22 cellular contexts compared by ENCODE assay signal in genomic region chr2:233707979-233708644, GRCh38. TPM values are rescaled to one million over a fixed set of nuclear protein-coding genes. Genes with fewer than 3 reads are reported as not detected.
DNase-seq lines count a peak whose midpoint lies in the region; ATAC-seq lines count a peak whose summit lies in the region.
"Had no signal": no experiment of that assay in that cellular context is flagged by ENCODE, and none has a peak within 500 bp of the region (broad histone marks: within the 10 kb centered on the region; RNA-seq: fewer than 3 reads in every experiment).

No MANE protein-coding gene starts in this region.

- H3K27ac ChIP-seq in mesenchymal stem cell (ENCODE audit: low read length, poor library complexity, severe bottlenecking): no peak overlapping the region
- H3K27ac ChIP-seq: colonic mucosa, heart left ventricle had no signal

- no peak overlapping the region for H2AK5ac ChIP-seq in mesenchymal stem cell (ENCODE audit: low read length, severe bottlenecking)

- H3K36me3 ChIP-seq in mesenchymal stem cell (ENCODE audit: control insufficient read depth in 1 of 2, insufficient read depth in 2 of 2, low read depth in 1 of 2, low read length in 2 of 2): no peaks in the 10 kb centered on the region
- H3K36me3 ChIP-seq: colonic mucosa, HAP-1, heart left ventricle had no signal

- DNase-seq in ELR (ENCODE audit: low read depth): peak; percentile 19
- DNase-seq in RPMI7951 (ENCODE audit: low read depth): peak; percentile 50
- peak; percentile 28 for DNase-seq in dermis blood vessel endothelial cell
- peak; percentile 10 for DNase-seq in mesenchymal stem cell
- DNase-seq in activated CD4-positive, alpha-beta memory T cell treated with anti-CD3 and anti-CD28 coated beads, Interleukin-2, amount 10 ng/mL, durations not matched to agents 7 days and 5 days: no peak
- DNase-seq: activated CD4-positive, alpha-beta T cell treated with anti-CD3 and anti-CD28 coated beads for 4 hours; activated CD8-positive, alpha-beta memory T cell treated with anti-CD3 and anti-CD28 coated beads, Interleukin-2, amount 50 U/mL, for 4 hours; activated gamma-delta T cell; colonic mucosa; heart left ventricle; islet precursor cell; natural killer cell; NCI-H1048; NCI-H748 treated with DMSO at 0.1 percent for 48 hours; OCI-M1; SW 1271 had no signal

- H3K9me3 Mint-ChIP-seq in activated CD4-positive, alpha-beta memory T cell treated with anti-CD3 and anti-CD28 coated beads, Interleukin-2, amount 10 ng/mL, durations not matched to agents 7 days and 5 days: no peaks in the 10 kb centered on the region
- H3K9me3 Mint-ChIP-seq: natural killer cell had no signal

- H3K4me3 Mint-ChIP-seq in activated CD4-positive, alpha-beta memory T cell treated with anti-CD3 and anti-CD28 coated beads, Interleukin-2, amount 10 ng/mL, durations not matched to agents 7 days and 5 days: no peak overlapping the region
- H3K4me3 Mint-ChIP-seq: natural killer cell had no signal

- no peak overlapping the region for H3K23ac ChIP-seq in mesenchymal stem cell (ENCODE audit: low read length in 2 of 2)

- no peaks in the 10 kb centered on the region for H3K4me1 Mint-ChIP-seq in activated CD4-positive, alpha-beta memory T cell treated with anti-CD3 and anti-CD28 coated beads, Interleukin-2, amount 10 ng/mL, durations not matched to agents 7 days and 5 days
- H3K4me1 Mint-ChIP-seq: natural killer cell had no signal

- CTCF ChIA-PET in activated CD4-positive, alpha-beta memory T cell treated with anti-CD3 and anti-CD28 coated beads, Interleukin-2, amount 10 ng/mL, durations not matched to agents 7 days and 5 days (lab: Charles Lee): interaction anchor here (1.3 kb wide), 1 partner anchor 8 kb away, joined by 5 read pairs; no protein-coding TSS in a partner anchor

- H2BK5ac ChIP-seq in mesenchymal stem cell (ENCODE audit: low read depth, low read length, poor library complexity, severe bottlenecking): no peak overlapping the region

- WGBS in mesenchymal stem cell: 76% methylated on average over 8 of the region's 10 CpGs

- H2BK12ac ChIP-seq in mesenchymal stem cell (ENCODE audit: low read length in 2 of 2): no peak overlapping the region

- ATAC-seq in HG03039 (IDR thresholded peaks at IDR 0.05; ENCODE audit: unreplicated experiment) (no peak), GM19351 (IDR thresholded peaks at IDR 0.05; ENCODE audit: unreplicated experiment) (no peak), GM21447 (IDR thresholded peaks at IDR 0.05; ENCODE audit: unreplicated experiment) (no peak)
- ATAC-seq: heart left ventricle, natural killer cell had no signal

- H2BK120ac ChIP-seq in mesenchymal stem cell (ENCODE audit: low read depth, low read length): no peak overlapping the region

- H2BK15ac ChIP-seq in mesenchymal stem cell (ENCODE audit: low read depth, poor library complexity, severe bottlenecking): no peak overlapping the region

- H3K14ac ChIP-seq in mesenchymal stem cell (ENCODE audit: low read length in 2 of 2): no peak overlapping the region

- no peak overlapping the region for H3K4me2 ChIP-seq in mesenchymal stem cell (ENCODE audit: low read length, poor library complexity, severe bottlenecking)

- no peak overlapping the region for H3K4me3 ChIP-seq in mesenchymal stem cell (ENCODE audit: insufficient read depth in 1 of 2, low read depth in 1 of 2, low read length in 2 of 2)
- H3K4me3 ChIP-seq: colonic mucosa, HAP-1, heart left ventricle had no signal

- no peaks in the 10 kb centered on the region for H3K9me3 ChIP-seq in mesenchymal stem cell (ENCODE audit: control insufficient read depth, low read length)
- H3K9me3 ChIP-seq: colonic mucosa, HAP-1 had no signal

- no peak overlapping the region for H4K91ac ChIP-seq in mesenchymal stem cell (ENCODE audit: low read length)

- no peaks in the 10 kb centered on the region for H3K79me1 ChIP-seq in mesenchymal stem cell (replicated peaks; ENCODE audit: low read length, poor library complexity, severe bottlenecking)

- no peak overlapping the region for H3K27ac Mint-ChIP-seq in activated CD4-positive, alpha-beta memory T cell treated with anti-CD3 and anti-CD28 coated beads, Interleukin-2, amount 10 ng/mL, durations not matched to agents 7 days and 5 days
- H3K27ac Mint-ChIP-seq: natural killer cell, progenitor cell of endocrine pancreas had no signal

- no peak overlapping the region for H3K9ac ChIP-seq in mesenchymal stem cell (ENCODE audit: low read length)

- H3K36me3 Mint-ChIP-seq in activated CD4-positive, alpha-beta memory T cell treated with anti-CD3 and anti-CD28 coated beads, Interleukin-2, amount 10 ng/mL, durations not matched to agents 7 days and 5 days (ENCODE audit: low read depth): no peaks in the 10 kb centered on the region

- H3K18ac ChIP-seq in mesenchymal stem cell (ENCODE audit: low read depth in 1 of 2, low read length in 2 of 2): no peak overlapping the region

- peaks cover 11% of the 10 kb centered on the region for H3K4me1 ChIP-seq in mesenchymal stem cell (ENCODE audit: control insufficient read depth, insufficient read depth, low read depth, low read length)
- H3K4me1 ChIP-seq: colonic mucosa, heart left ventricle had no signal

- no peak overlapping the region for H2AFZ ChIP-seq in mesenchymal stem cell (ENCODE audit: low read depth, low read length)

- POLR2A ChIA-PET in activated CD4-positive, alpha-beta memory T cell treated with anti-CD3 and anti-CD28 coated beads, Interleukin-2, amount 10 ng/mL, durations not matched to agents 7 days and 5 days (lab: Charles Lee): interaction anchor here (0.6 kb wide), 1 partner anchor 727 kb away, joined by 3 read pairs; no protein-coding TSS in a partner anchor

- peaks cover 29% of the 10 kb centered on the region for H3K27me3 Mint-ChIP-seq in activated CD4-positive, alpha-beta memory T cell treated with anti-CD3 and anti-CD28 coated beads, Interleukin-2, amount 10 ng/mL, durations not matched to agents 7 days and 5 days
- H3K27me3 Mint-ChIP-seq: progenitor cell of endocrine pancreas had no signal

- peaks cover 0 to 6% of the 10 kb centered on the region in 2 experiments for H3K27me3 ChIP-seq in mesenchymal stem cell (ENCODE audit: control insufficient read depth in 1 of 2, insufficient read depth in 1 of 2, low read length in 2 of 2)
- H3K27me3 ChIP-seq: colonic mucosa had no signal

- no peak overlapping the region for H3K4ac ChIP-seq in mesenchymal stem cell (ENCODE audit: low read depth in 1 of 2, low read length in 2 of 2)

- H4K8ac ChIP-seq in mesenchymal stem cell (ENCODE audit: low read length): no peak overlapping the region

RNA-seq across cellular contexts. Expression of gene UGT1A5, which starts 4.6 kb away (rescaled TPM):
- total RNA-seq in RPMI7951 (2014; rRNA removed; shearing (Covaris generic)): not detected in 2 replicates
- not detected in 2 replicates for total RNA-seq in dermis blood vessel endothelial cell
- polyA plus RNA-seq in mesenchymal stem cell (2013, experiment 1 of 2): not detected
- not detected for polyA plus RNA-seq in mesenchymal stem cell (2013, experiment 2 of 2)
- total RNA-seq in activated CD4-positive, alpha-beta memory T cell treated with anti-CD3 and anti-CD28 coated beads, Interleukin-2, amount 10 ng/mL, durations not matched to agents 7 days and 5 days: not detected
- total RNA-seq: heart left ventricle, natural killer cell, progenitor cell of endocrine pancreas, temporal lobe had no signal
- polyA plus RNA-seq: heart left ventricle had no signal

RNA-seq across cellular contexts. Expression of gene UGT1A4, which starts 10.4 kb away (rescaled TPM):
- total RNA-seq in RPMI7951 (2014; rRNA removed; shearing (Covaris generic)): 0.12 TPM in 1 of 2 replicates, not detected in the other
- total RNA-seq in dermis blood vessel endothelial cell: 0.09 TPM in 1 of 2 replicates, not detected in the other
- polyA plus RNA-seq in mesenchymal stem cell (2013, experiment 1 of 2): not detected
- not detected for polyA plus RNA-seq in mesenchymal stem cell (2013, experiment 2 of 2)
- not detected for total RNA-seq in activated CD4-positive, alpha-beta memory T cell treated with anti-CD3 and anti-CD28 coated beads, Interleukin-2, amount 10 ng/mL, durations not matched to agents 7 days and 5 days
- total RNA-seq: heart left ventricle, natural killer cell, progenitor cell of endocrine pancreas, temporal lobe had no signal
- polyA plus RNA-seq: heart left ventricle had no signal

RNA-seq across cellular contexts. Expression of gene UGT1A6, which starts 15.4 kb away (rescaled TPM):
- total RNA-seq in RPMI7951 (2014; rRNA removed; shearing (Covaris generic)): not detected in 2 replicates
- total RNA-seq in dermis blood vessel endothelial cell: 0.88 and 2.2 TPM in 2 replicates
- not detected for polyA plus RNA-seq in mesenchymal stem cell (2013, experiment 1 of 2)
- not detected for polyA plus RNA-seq in mesenchymal stem cell (2013, experiment 2 of 2)
- total RNA-seq in activated CD4-positive, alpha-beta memory T cell treated with anti-CD3 and anti-CD28 coated beads, Interleukin-2, amount 10 ng/mL, durations not matched to agents 7 days and 5 days: not detected
- total RNA-seq: heart left ventricle, natural killer cell, progenitor cell of endocrine pancreas, temporal lobe had no signal
- polyA plus RNA-seq: heart left ventricle had no signal

RNA-seq across cellular contexts. Expression of gene UGT1A3, which starts 20.7 kb away (rescaled TPM):
- total RNA-seq in RPMI7951 (2014; rRNA removed; shearing (Covaris generic)): not detected in 2 replicates
- total RNA-seq in dermis blood vessel endothelial cell: not detected in 2 replicates
- polyA plus RNA-seq in mesenchymal stem cell (2013, experiment 1 of 2): not detected
- not detected for polyA plus RNA-seq in mesenchymal stem cell (2013, experiment 2 of 2)
- not detected for total RNA-seq in activated CD4-positive, alpha-beta memory T cell treated with anti-CD3 and anti-CD28 coated beads, Interleukin-2, amount 10 ng/mL, durations not matched to agents 7 days and 5 days
- total RNA-seq: heart left ventricle, natural killer cell, progenitor cell of endocrine pancreas, temporal lobe had no signal
- polyA plus RNA-seq: heart left ventricle had no signal

RNA-seq across cellular contexts. Expression of gene UGT1A7, which starts 26.4 kb away (rescaled TPM):
- total RNA-seq in RPMI7951 (2014; rRNA removed; shearing (Covaris generic)): not detected in 2 replicates
- total RNA-seq in dermis blood vessel endothelial cell: not detected in 2 replicates
- polyA plus RNA-seq in mesenchymal stem cell (2013, experiment 1 of 2): 0.01 TPM
- not detected for polyA plus RNA-seq in mesenchymal stem cell (2013, experiment 2 of 2)
- total RNA-seq in activated CD4-positive, alpha-beta memory T cell treated with anti-CD3 and anti-CD28 coated beads, Interleukin-2, amount 10 ng/mL, durations not matched to agents 7 days and 5 days: not detected
- total RNA-seq: heart left ventricle, natural killer cell, progenitor cell of endocrine pancreas, temporal lobe had no signal
- polyA plus RNA-seq: heart left ventricle had no signal
